Comparison of ENCODE assay signal across 33 cellular contexts in genomic region chr11:2411446-2412305, GRCh38. TPM values are rescaled to one million over a fixed set of nuclear protein-coding genes. Genes with fewer than 3 reads are reported as not detected.
"Had no signal": no experiment of that assay in that cellular context is flagged by ENCODE, and none has a peak within 500 bp of the region (broad histone marks: within the 10 kb centered on the region; RNA-seq: fewer than 3 reads in every experiment).

No MANE protein-coding gene starts in this region.

- H3K4me3 ChIP-seq: gastroesophageal sphincter, heart right ventricle, lung, pancreas, smooth muscle cell, stomach, thyroid gland had no signal

- H3K27me3 ChIP-seq: gastroesophageal sphincter, heart right ventricle, neutrophil, pancreas, thyroid gland had no signal

- H3K36me3 ChIP-seq: gastroesophageal sphincter, heart right ventricle, neutrophil, pancreas, stomach, thyroid gland had no signal

- H3K4me1 ChIP-seq: gastroesophageal sphincter, heart right ventricle, pancreas, thyroid gland had no signal

- H3K9me3 ChIP-seq: gastroesophageal sphincter, heart right ventricle, neutrophil, pancreas, stomach, thyroid gland had no signal

- H3K27ac ChIP-seq: epithelial cell of prostate, gastroesophageal sphincter, heart right ventricle, neutrophil, pancreas, stomach, thyroid gland had no signal

- H3K4me3 Mint-ChIP-seq: dendritic cell treated with granulocyte-macrophage colony-stimulating factor and Interleukin-4, amounts not matched to agents 40 ng/mL and 50 ng/mL, for 4 days; endodermal cell; memory B cell; naive thymus-derived CD4-positive, alpha-beta T cell; stimulated activated effector memory CD8-positive, alpha-beta T cell treated with anti-CD3 and anti-CD28 coated beads, Interleukin-12 subunit alpha, Interleukin-12 subunit beta, amount 100 ng/mL, for 72 hours had no signal

- H3K36me3 Mint-ChIP-seq: memory B cell; naive thymus-derived CD4-positive, alpha-beta T cell had no signal

- H3K4me2 ChIP-seq: smooth muscle cell had no signal

- H3K27ac Mint-ChIP-seq: dendritic cell treated with granulocyte-macrophage colony-stimulating factor and Interleukin-4, amounts not matched to agents 40 ng/mL and 50 ng/mL, for 4 days; endodermal cell; memory B cell; naive thymus-derived CD4-positive, alpha-beta T cell; stimulated activated effector memory CD8-positive, alpha-beta T cell treated with anti-CD3 and anti-CD28 coated beads, Interleukin-12 subunit alpha, Interleukin-12 subunit beta, amount 100 ng/mL, for 72 hours had no signal

- FAIRE-seq: colon, kidney, pancreas had no signal

- ATAC-seq: esophagus mucosa; gastroesophageal sphincter; heart right ventricle; left lobe of liver; naive thymus-derived CD4-positive, alpha-beta T cell; pancreas; sciatic nerve; stimulated activated effector memory CD8-positive, alpha-beta T cell treated with anti-CD3 and anti-CD28 coated beads, Interleukin-12 subunit alpha, Interleukin-12 subunit beta, amount 100 ng/mL, for 72 hours had no signal

- H3K4me1 Mint-ChIP-seq: endodermal cell; naive thymus-derived CD4-positive, alpha-beta T cell; stimulated activated effector memory CD8-positive, alpha-beta T cell treated with anti-CD3 and anti-CD28 coated beads, Interleukin-12 subunit alpha, Interleukin-12 subunit beta, amount 100 ng/mL, for 72 hours had no signal

- H3K9me3 Mint-ChIP-seq: dendritic cell treated with granulocyte-macrophage colony-stimulating factor and Interleukin-4, amounts not matched to agents 40 ng/mL and 50 ng/mL, for 4 days; endodermal cell; memory B cell; naive thymus-derived CD4-positive, alpha-beta T cell; stimulated activated effector memory CD8-positive, alpha-beta T cell treated with anti-CD3 and anti-CD28 coated beads, Interleukin-12 subunit alpha, Interleukin-12 subunit beta, amount 100 ng/mL, for 72 hours had no signal

- DNase-seq: caudate nucleus; effector CD8-positive, alpha-beta T cell; endodermal cell; foreskin fibroblast; glutamatergic neuron; heart right ventricle; kidney; midbrain; naive thymus-derived CD4-positive, alpha-beta T cell; pancreas; stimulated activated CD4-positive, alpha-beta T cell treated with anti-CD3 and anti-CD28 coated beads, Interleukin-2, amount 100 ng/mL, for 24 hours; stimulated activated CD4-positive, alpha-beta T cell treated with anti-CD3 and anti-CD28 coated beads, Interleukin-4, amount 100 ng/mL, for 24 hours; stimulated activated naive CD4-positive, alpha-beta T cell treated with Interleukin-2 at 50 U/mL for 16 hours; stomach; thyroid gland; trophoblast cell had no signal

- H3K27me3 Mint-ChIP-seq: naive thymus-derived CD4-positive, alpha-beta T cell had no signal

RNA-seq across cellular contexts. Expression of gene TRPM5, which starts 32.6 kb away (rescaled TPM):
- total RNA-seq: esophagus mucosa, gastroesophageal sphincter, heart right ventricle, left lobe of liver, posterior vena cava, sciatic nerve, smooth muscle cell, subcutaneous adipose tissue, temporal lobe had no signal
- polyA plus RNA-seq: heart right ventricle, liver, neural cell, smooth muscle cell had no signal

RNA-seq across cellular contexts. Expression of gene KCNQ1, which starts 33.1 kb away (rescaled TPM):
- polyA plus RNA-seq: neural cell had no signal
